In genomic region chr16:3020247-3020603, GRCh38 we compare ENCODE assay signal across 7 cellular contexts. TPM values are rescaled to one million over a fixed set of nuclear protein-coding genes. Genes with fewer than 3 reads are reported as not detected.
DNase-seq lines count a peak whose midpoint lies in the region; ATAC-seq and TF ChIP-seq lines count a peak whose summit lies in the region.

TSS of gene TNFRSF12A (plus strand) at chr16:3020368. CDS start at chr16:3020398, 30 bp downstream.

- no peaks in the 10 kb centered on the region for H3K27me3 ChIP-seq in body of pancreas

- intact Hi-C loops in body of pancreas (cut with DNase I) (no loop called here), sciatic nerve (cut with DNase I) (no loop called here)

- DNase-seq in Kasumi-1 (lab: John Stamatoyannopoulos, UW), result peak; percentile 37 to 39
- DNase-seq in T1000 (lab: John Stamatoyannopoulos, UW), result peak; percentile 77
- DNase-seq in body of pancreas, result peak; percentile 86 to 90 (median 88)
- peak in 36 of 51 donors; percentile 7 to 67 (median 36) for DNase-seq in hypothalamus (lab: John Stamatoyannopoulos, UW)
- peak; percentile 83 for DNase-seq in sciatic nerve (ENCODE audit: low spot score)

- peak within 1 kb of the TSS; percentile 98 to 100 (median 100) for H3K27ac ChIP-seq in body of pancreas

- peak in 3 of 7 experiments; percentile 12 to 28 (median 26) for TF ChIP-seq CTCF in body of pancreas (IDR thresholded peaks at IDR 0.05)

- peak within 1 kb of the TSS; percentile 24 to 97 for H3K4me3 ChIP-seq in body of pancreas

- peaks cover 61% of the 10 kb centered on the region for H3K4me1 ChIP-seq in body of pancreas

- peak; percentile 50 for ATAC-seq in body of pancreas
- ATAC-seq in sciatic nerve, result peak; percentile 3
- ATAC-seq in GM18870 (IDR thresholded peaks at IDR 0.05; ENCODE audit: unreplicated experiment), result no peak

- no peaks in the 10 kb centered on the region for H3K36me3 ChIP-seq in body of pancreas (replicated peaks in 1 of 2; ENCODE audit: insufficient read depth in 1 of 2, low read depth in 2 of 2)

- WGBS in body of pancreas, 2 donors, result 2% methylated on average over 28 of the region's 49 CpGs; no CpG with 5 or more reads in 1 of the 2 donors

- no peaks in the 10 kb centered on the region for H3K9me3 ChIP-seq in body of pancreas

- peak; percentile 71 for TF ChIP-seq POLR2A in GM10847 (IDR thresholded peaks at IDR 0.05; ENCODE audit: extremely low read depth, insufficient read length)
- peak; percentile 98 to 99 (median 99) for TF ChIP-seq POLR2A in body of pancreas (IDR thresholded peaks at IDR 0.05)

RNA-seq across cellular contexts. Expression of gene TNFRSF12A, which starts in this region (rescaled TPM):
- total RNA-seq in body of pancreas, result 100 to 1,000 TPM; 132 to 229 TPM
- 13.6 TPM for total RNA-seq in sciatic nerve

Comparison
In these comparisons a context has a peak if more than half of its experiments do, and no peak if none do; other contexts are left out.
1. DNase-seq: peak in every context shown above with its lines; median percentile 88 in body of pancreas; 83 in sciatic nerve; 77 in T1000; 38 in Kasumi-1; 36 in hypothalamus.